In the genomic region with DNA sequence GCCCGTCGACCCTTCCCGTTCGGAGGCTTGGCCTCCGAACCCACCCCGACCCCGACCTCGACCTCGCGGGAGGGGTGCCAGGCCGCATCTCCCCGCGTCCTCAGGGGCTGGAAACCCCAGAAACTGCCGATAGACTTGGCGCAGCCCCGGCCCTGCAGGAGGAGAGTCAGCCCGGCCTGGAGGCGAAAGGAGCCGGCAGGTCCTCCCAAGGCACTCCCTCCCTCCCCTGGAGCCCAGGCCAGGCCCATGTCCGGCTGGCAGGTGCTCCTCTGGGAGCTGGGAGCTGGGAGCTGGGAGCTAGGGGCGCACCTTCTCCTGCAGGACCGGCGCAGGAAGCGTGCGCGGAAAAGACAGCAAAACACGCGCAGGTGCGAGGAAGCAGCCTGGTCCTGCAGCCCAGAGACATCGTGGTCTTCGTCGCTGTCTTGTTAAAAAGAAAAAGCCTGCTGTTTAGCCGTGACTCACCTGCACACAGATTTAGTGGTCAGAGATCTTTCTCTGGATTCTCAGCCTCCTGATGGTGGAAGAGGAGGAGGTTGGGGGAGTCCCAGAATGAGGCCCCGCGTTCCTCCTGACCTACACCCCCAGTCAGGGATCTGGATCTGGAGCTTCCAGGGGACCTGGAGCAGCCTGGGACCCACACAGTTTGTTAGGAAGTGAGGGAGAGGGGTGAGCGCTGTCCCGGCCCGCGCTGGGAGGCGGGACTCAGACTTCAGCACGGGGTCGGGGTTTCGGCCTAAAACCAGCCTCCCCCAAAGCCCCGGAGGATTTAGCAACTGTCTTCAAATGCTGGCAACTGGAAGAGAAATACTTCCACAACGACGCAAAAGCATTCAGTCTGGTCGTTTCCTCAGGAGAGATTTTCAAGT, we compare ENCODE assay signal across 1 cellular context.
TF ChIP-seq lines count a peak whose summit lies in the region.

No MANE protein-coding gene starts in this region.

TF ChIP-seq in IMR-90, 13 proteins besides CTCF, POLR2A, EP300 and RAD21:
- no peak for TF ChIP-seq MAFK (IDR thresholded peaks at IDR 0.05; ENCODE audit: low read depth, low read length)
- TF ChIP-seq, protein P1, sequence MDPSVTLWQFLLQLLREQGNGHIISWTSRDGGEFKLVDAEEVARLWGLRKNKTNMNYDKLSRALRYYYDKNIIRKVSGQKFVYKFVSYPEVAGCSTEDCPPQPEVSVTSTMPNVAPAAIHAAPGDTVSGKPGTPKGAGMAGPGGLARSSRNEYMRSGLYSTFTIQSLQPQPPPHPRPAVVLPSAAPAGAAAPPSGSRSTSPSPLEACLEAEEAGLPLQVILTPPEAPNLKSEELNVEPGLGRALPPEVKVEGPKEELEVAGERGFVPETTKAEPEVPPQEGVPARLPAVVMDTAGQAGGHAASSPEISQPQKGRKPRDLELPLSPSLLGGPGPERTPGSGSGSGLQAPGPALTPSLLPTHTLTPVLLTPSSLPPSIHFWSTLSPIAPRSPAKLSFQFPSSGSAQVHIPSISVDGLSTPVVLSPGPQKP (IDR thresholded peaks at IDR 0.05; ENCODE audit: borderline replicate concordance, low read depth, low read length) = no peak
- TF ChIP-seq MAZ (IDR thresholded peaks at IDR 0.05; ENCODE audit: borderline replicate concordance, low read depth, low read length) = no peak
- no peak for TF ChIP-seq BHLHE40 (IDR thresholded peaks at IDR 0.05; ENCODE audit: low read depth, low read length)
- TF ChIP-seq CHD1 (IDR thresholded peaks at IDR 0.05; ENCODE audit: low read depth, low read length) = no peak
- no peak for TF ChIP-seq NFE2L2 (IDR thresholded peaks at IDR 0.05; ENCODE audit: low read depth, low read length)
